Comparison of ENCODE assay signal across 18 cellular contexts in the genomic region with DNA sequence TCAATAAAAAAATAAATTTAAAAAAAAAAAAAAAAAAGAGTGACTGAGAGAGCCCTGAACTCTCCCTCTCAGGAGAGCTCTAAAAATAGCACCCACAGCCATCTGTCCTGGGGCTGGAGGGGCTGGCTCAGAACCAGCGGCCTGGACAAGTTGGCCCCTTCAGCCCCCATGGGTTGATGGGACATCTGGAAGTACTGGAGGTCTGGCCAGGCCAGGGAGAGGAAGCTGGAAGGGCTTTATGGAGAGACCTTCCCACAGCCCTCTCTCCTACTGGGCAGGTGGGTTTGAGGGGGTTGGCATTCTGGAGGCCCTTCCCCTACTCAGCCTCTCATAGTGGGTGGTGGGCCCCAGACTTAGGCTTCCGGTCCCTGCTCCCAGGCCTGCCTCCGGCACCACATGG.
DNase-seq lines count a peak whose midpoint lies in the region; ATAC-seq, FAIRE-seq and TF ChIP-seq lines count a peak whose summit lies in the region.
"Had no signal": no experiment of that assay in that cellular context is flagged by ENCODE, and none has a peak within 500 bp of the region (broad histone marks: within the 10 kb centered on the region; RNA-seq: fewer than 3 reads in every experiment).

No MANE protein-coding gene starts in this region.

- no peaks in the 10 kb centered on the region for H3K9me3 ChIP-seq in kidney (ENCODE audit: control insufficient read depth in 1 of 2, low read length in 2 of 2)
- H3K9me3 ChIP-seq in testis: no peaks in the 10 kb centered on the region

- H3K36me3 ChIP-seq in kidney (ENCODE audit: control insufficient read depth in 1 of 2, insufficient read depth in 2 of 2, low read length in 2 of 2) (no peaks in the 10 kb centered on the region), testis (ENCODE audit: low read depth, missing control alignments) (no peaks in the 10 kb centered on the region), H7 (replicated peaks; ENCODE audit: control insufficient read depth, insufficient read depth, low read length) (no peaks in the 10 kb centered on the region)

- intact Hi-C loops in Right ventricle myocardium superior (cut with DNase I): no loop called here
- intact Hi-C loops in cardiac septum (cut with DNase I): no loop called here
- intact Hi-C loops in kidney (cut with DNase I): no loop called here
- intact Hi-C loops in testis (cut with DNase I; ENCODE audit: low total_unique reads): no loop called here

- FAIRE-seq in kidney (lab: Jason Lieb, UNC): no peak
- FAIRE-seq: GM18507 had no signal

- H3K9ac ChIP-seq in kidney (ENCODE audit: low read length in 2 of 2): no peak overlapping the region

- ATAC-seq in Right ventricle myocardium superior (ENCODE audit: poor library complexity) (peak; percentile 62), HG03135 (IDR thresholded peaks at IDR 0.05; ENCODE audit: unreplicated experiment) (no peak)
- ATAC-seq: Panc1 had no signal

- H3K27ac ChIP-seq in kidney (ENCODE audit: low read depth in 2 of 2, low read length in 2 of 2) (no peak overlapping the region), testis (peak overlapping the region; percentile 77 to 88)

- 74 to 93% methylated on average over 3 of the region's 3 CpGs for WGBS in testis, 2 donors

- no peak overlapping the region for H3K4me3 ChIP-seq in kidney (ENCODE audit: low read length in 2 of 2)
- H3K4me3 ChIP-seq in testis: no peak overlapping the region
- H3K4me3 ChIP-seq in H7 (ENCODE audit: insufficient read depth, low read depth, low read length): no peak overlapping the region

- TF ChIP-seq CTCF in kidney (IDR thresholded peaks at IDR 0.05; ENCODE audit: borderline replicate concordance, extremely low read depth, insufficient read depth) (no peak), testis (IDR thresholded peaks at IDR 0.05) (no peak)

- H3K4me1 ChIP-seq in kidney (ENCODE audit: control insufficient read depth in 1 of 2, insufficient read depth in 1 of 2, low read depth in 1 of 2, low read length in 2 of 2): peaks cover 3 to 12% of the 10 kb centered on the region in 2 donors
- peaks cover 23% of the 10 kb centered on the region for H3K4me1 ChIP-seq in testis

- DNase-seq in Right ventricle myocardium superior (peak; percentile 46), cardiac septum (ENCODE audit: low spot score) (no peak), NCI-H82 treated with DMSO at 0.1 percent for 48 hours (lab: John Stamatoyannopoulos, UW; ENCODE audit: unreplicated experiment) (peak; percentile 59), kidney (peak; percentile 38), testis (peak; percentile 13), H7 (no peak), dermis blood vessel endothelial cell (no peak)
- DNase-seq: C1 segment of cervical spinal cord, H9, IMR-90, NCI-H1417 treated with DMSO at 0.1 percent for 48 hours, NCI-H2107, NCI-H345, NCI-H748 treated with DMSO at 0.1 percent for 48 hours, SHP77 treated with DMSO at 0.1 percent for 48 hours had no signal

- H3K27me3 ChIP-seq in testis (no peaks in the 10 kb centered on the region), H7 (ENCODE audit: control insufficient read depth, insufficient read depth, low read length) (no peaks in the 10 kb centered on the region)

- no peak for TF ChIP-seq POLR2A in testis (IDR thresholded peaks at IDR 0.05)

Comparison
In these comparisons a context has a peak if more than half of its experiments do, and no peak if none do; other contexts are left out.
1. DNase-seq: peak in Right ventricle myocardium superior (single experiment), NCI-H82 treated with DMSO at 0.1 percent for 48 hours (single experiment), kidney (single experiment) and testis (single experiment); none in cardiac septum (single experiment), H7 (single experiment) and dermis blood vessel endothelial cell (single experiment).
2. H3K27ac ChIP-seq: peak in testis (2 of 2); none in kidney (0 of 2).